8 cellular contexts compared by ENCODE assay signal in the genomic region with DNA sequence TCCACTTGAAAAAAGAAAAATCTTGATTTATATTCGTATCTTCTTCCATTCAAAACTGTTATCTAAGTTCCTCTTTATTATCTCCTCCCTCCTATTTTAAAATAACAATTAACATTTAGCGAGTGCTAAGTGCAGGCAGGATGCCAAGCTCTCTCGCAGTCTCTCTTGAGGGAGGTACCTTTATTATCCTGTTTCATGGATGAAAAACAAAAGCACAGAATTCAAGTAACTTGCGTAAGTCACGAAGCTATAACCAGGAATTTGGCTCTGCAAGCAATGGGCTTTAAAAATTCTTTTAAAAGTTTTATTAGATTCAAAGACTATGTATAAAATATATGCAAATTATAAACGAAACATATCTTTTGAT.
DNase-seq lines count a peak whose midpoint lies in the region; TF ChIP-seq lines count a peak whose summit lies in the region.

No MANE protein-coding gene starts in this region.

- H3K4me3 ChIP-seq in colonic mucosa, result peak overlapping the region; percentile 67
- peak overlapping the region; percentile 24 for H3K4me3 ChIP-seq in mesendoderm (ENCODE audit: low read length)

- H3K9me3 ChIP-seq in colonic mucosa, result no peaks in the 10 kb centered on the region

- WGBS in mesendoderm (ENCODE audit: extremely low coverage, insufficient coverage, low lambda C conversion rate), result 100% methylated on average over 1 of the region's 6 CpGs

- no peaks in the 10 kb centered on the region for H3K9me3 Mint-ChIP-seq in activated naive CD4-positive, alpha-beta T cell treated with anti-CD3 and anti-CD28 coated beads, Interleukin-2, amount 50 U/mL, for 24 hours

- H3K9ac ChIP-seq in colonic mucosa (ENCODE audit: low read depth in 2 of 2, low read length in 2 of 2) (peak overlapping the region in 1 of 2 donors; percentile 81), mesendoderm (ENCODE audit: low read length) (peak overlapping the region; percentile 77)

- no peak overlapping the region for H2AK5ac ChIP-seq in mesendoderm (ENCODE audit: low read length)

- peak overlapping the region; percentile 37 for H3K4me2 ChIP-seq in mesendoderm (ENCODE audit: low read length)

- TF ChIP-seq CTCF in colonic mucosa (IDR thresholded peaks at IDR 0.05), result no peak
- no peak for TF ChIP-seq CTCF in GM13976 (IDR thresholded peaks at IDR 0.05; ENCODE audit: borderline replicate concordance, control extremely low read depth, extremely low read depth, insufficient read depth, missing control alignments)

- H3K36me3 ChIP-seq in colonic mucosa (no peaks in the 10 kb centered on the region), mesendoderm (ENCODE audit: control insufficient read depth, insufficient read depth, low read length) (no peaks in the 10 kb centered on the region)

- peak overlapping the region; percentile 97 for H3K27ac ChIP-seq in colonic mucosa
- H3K27ac ChIP-seq in mesendoderm (ENCODE audit: low read depth, low read length), result no peak overlapping the region

- H3K4me3 Mint-ChIP-seq in activated naive CD4-positive, alpha-beta T cell treated with anti-CD3 and anti-CD28 coated beads, Interleukin-2, amount 50 U/mL, for 24 hours, result peak overlapping the region; percentile 51

- H3K79me1 ChIP-seq in mesendoderm (ENCODE audit: low read length), result no peaks in the 10 kb centered on the region

- peaks cover 14% of the 10 kb centered on the region for H3K4me1 Mint-ChIP-seq in activated naive CD4-positive, alpha-beta T cell treated with anti-CD3 and anti-CD28 coated beads, Interleukin-2, amount 50 U/mL, for 24 hours

- H3K23ac ChIP-seq in mesendoderm (ENCODE audit: low read length), result no peak overlapping the region

- intact Hi-C loops in colonic mucosa (cut with DNase I), result no loop called here

- H3K4me1 ChIP-seq in colonic mucosa (no peaks in the 10 kb centered on the region), mesendoderm (ENCODE audit: control insufficient read depth, low read depth, low read length) (no peaks in the 10 kb centered on the region)

- no peak for DNase-seq in activated naive CD4-positive, alpha-beta T cell treated with Interleukin-2 at 50 U/mL for 16 hours
- DNase-seq in NCI-H69 (lab: John Stamatoyannopoulos, UW) (peak; percentile 88), colonic mucosa (peak; percentile 33), mesendoderm (peak; percentile 33), GM13976 (ENCODE audit: low spot score) (no peak), retina (no peak)
- no peak for DNase-seq in stimulated activated CD8-positive, alpha-beta memory T cell treated with anti-CD3 and anti-CD28 coated beads, Interleukin-4, amount 100 ng/mL, for 48 hours

- H3K27me3 Mint-ChIP-seq in activated naive CD4-positive, alpha-beta T cell treated with anti-CD3 and anti-CD28 coated beads, Interleukin-2, amount 50 U/mL, for 24 hours, result peaks cover 16% of the 10 kb centered on the region

- H2BK120ac ChIP-seq in mesendoderm (ENCODE audit: low read depth, low read length), result no peak overlapping the region

- H3K56ac ChIP-seq in mesendoderm (ENCODE audit: low read length), result peak overlapping the region; percentile 87

- H3K79me2 ChIP-seq in mesendoderm (ENCODE audit: control insufficient read depth, insufficient read depth, low read length), result no peaks in the 10 kb centered on the region

- no peak overlapping the region for H4K8ac ChIP-seq in mesendoderm (ENCODE audit: low read depth, low read length)

- no peak overlapping the region for H3K18ac ChIP-seq in mesendoderm (ENCODE audit: low read length)

- H2BK15ac ChIP-seq in mesendoderm (replicated peaks; ENCODE audit: low read depth), result no peak overlapping the region

- no peak overlapping the region for H3K4ac ChIP-seq in mesendoderm (ENCODE audit: low read depth, low read length)

- H2BK5ac ChIP-seq in mesendoderm (ENCODE audit: low read length), result no peak overlapping the region

- in situ Hi-C loops in GM13976 (cut with MboI; ENCODE audit: low sequenced_read_pairs, unreplicated experiment), result no loop called here

- no peak overlapping the region for H4K5ac ChIP-seq in mesendoderm (ENCODE audit: low read length)

- peaks cover 1% of the 10 kb centered on the region for H3K36me3 Mint-ChIP-seq in activated naive CD4-positive, alpha-beta T cell treated with anti-CD3 and anti-CD28 coated beads, Interleukin-2, amount 50 U/mL, for 24 hours

- H3K27me3 ChIP-seq in colonic mucosa, result no peaks in the 10 kb centered on the region
- H3K27me3 ChIP-seq in mesendoderm (ENCODE audit: insufficient read depth, low read length, poor library complexity), result no peaks in the 10 kb centered on the region

- no peak overlapping the region for H3K27ac Mint-ChIP-seq in activated naive CD4-positive, alpha-beta T cell treated with anti-CD3 and anti-CD28 coated beads, Interleukin-2, amount 50 U/mL, for 24 hours

Comparison
In these comparisons a context has a peak if more than half of its experiments do, and no peak if none do; other contexts are left out.
1. DNase-seq: peak in NCI-H69 (single experiment), colonic mucosa (single experiment) and mesendoderm (single experiment); none in activated naive CD4-positive, alpha-beta T cell treated with Interleukin-2 at 50 U/mL for 16 hours (single experiment), GM13976 (single experiment), retina (single experiment) and stimulated activated CD8-positive, alpha-beta memory T cell treated with anti-CD3 and anti-CD28 coated beads, Interleukin-4, amount 100 ng/mL, for 48 hours (single experiment).